In genomic region chr11:3849297-3849874, GRCh38 we compare ENCODE assay signal across 8 cellular contexts. TPM values are rescaled to one million over a fixed set of nuclear protein-coding genes. Genes with fewer than 3 reads are reported as not detected.
DNase-seq lines count a peak whose midpoint lies in the region; ATAC-seq and TF ChIP-seq lines count a peak whose summit lies in the region.

No MANE protein-coding gene starts in this region.

- intact Hi-C loops in activated CD4-positive, alpha-beta T cell treated with anti-CD3 and anti-CD28 coated beads for 36 hours (cut with DNase I, micrococcal nuclease), result loop anchor here (1.0 kb wide), 1 partner anchor 223 kb away; no protein-coding TSS in a partner anchor

- H3K27ac ChIP-seq in Karpas-422 (ENCODE audit: low read length), result no peak overlapping the region

- H3K4me1 Mint-ChIP-seq in activated CD4-positive, alpha-beta T cell treated with anti-CD3 and anti-CD28 coated beads for 36 hours, result peaks cover 43% of the 10 kb centered on the region
- peaks cover 6% of the 10 kb centered on the region for H3K4me1 Mint-ChIP-seq in mesothelial cell of epicardium

- ATAC-seq in activated CD4-positive, alpha-beta T cell treated with anti-CD3 and anti-CD28 coated beads for 36 hours, result peak; percentile 60
- ATAC-seq in HG03097 (IDR thresholded peaks at IDR 0.05; ENCODE audit: low FRiP score, unreplicated experiment), result no peak

- H3K9ac ChIP-seq in Karpas-422 (ENCODE audit: low read length), result no peak overlapping the region

- H4K20me1 ChIP-seq in Karpas-422 (ENCODE audit: insufficient read depth, low read depth, low read length), result no peaks in the 10 kb centered on the region

- H3K79me2 ChIP-seq in Karpas-422 (ENCODE audit: low read length), result no peaks in the 10 kb centered on the region

- no peaks in the 10 kb centered on the region for H3K9me2 ChIP-seq in Karpas-422 (replicated peaks; ENCODE audit: insufficient read depth, low read length)

- no peaks in the 10 kb centered on the region for H3K9me3 Mint-ChIP-seq in activated CD4-positive, alpha-beta T cell treated with anti-CD3 and anti-CD28 coated beads for 36 hours (ENCODE audit: low read depth)
- no peaks in the 10 kb centered on the region for H3K9me3 Mint-ChIP-seq in mesothelial cell of epicardium

- H3K4me3 Mint-ChIP-seq in activated CD4-positive, alpha-beta T cell treated with anti-CD3 and anti-CD28 coated beads for 36 hours, result no peak overlapping the region
- H3K4me3 Mint-ChIP-seq in mesothelial cell of epicardium, result no peak overlapping the region

- H3K27ac Mint-ChIP-seq in activated CD4-positive, alpha-beta T cell treated with anti-CD3 and anti-CD28 coated beads for 36 hours, result peak overlapping the region; percentile 1
- no peak overlapping the region for H3K27ac Mint-ChIP-seq in mesothelial cell of epicardium

- no peaks in the 10 kb centered on the region for H3K27me3 Mint-ChIP-seq in activated CD4-positive, alpha-beta T cell treated with anti-CD3 and anti-CD28 coated beads for 36 hours
- H3K27me3 Mint-ChIP-seq in mesothelial cell of epicardium (ENCODE audit: low read depth), result no peaks in the 10 kb centered on the region

- H3K4me1 ChIP-seq in Karpas-422 (ENCODE audit: low read length), result peaks cover 12% of the 10 kb centered on the region

- H3K9me3 ChIP-seq in Karpas-422 (ENCODE audit: low read length), result no peaks in the 10 kb centered on the region

- POLR2A ChIA-PET in activated CD4-positive, alpha-beta T cell treated with anti-CD3 and anti-CD28 coated beads for 36 hours (lab: Charles Lee), result interaction anchor here (0.6 to 2.2 kb wide), 6 partner anchors 8 to 254 kb away, joined by 4 to 9 read pairs (median 4); partner anchors contain the start of gene RHOG

- H3K36me3 ChIP-seq in Karpas-422 (ENCODE audit: insufficient read depth, low read length), result no peaks in the 10 kb centered on the region

- H3K4me3 ChIP-seq in Karpas-422 (ENCODE audit: low read length), result no peak overlapping the region

- H3K4me2 ChIP-seq in Karpas-422 (ENCODE audit: low read depth, low read length, poor library complexity, severe bottlenecking), result no peak overlapping the region

- H3K27me3 ChIP-seq in Karpas-422 (ENCODE audit: low read length), result no peaks in the 10 kb centered on the region

- peak; percentile 60 for DNase-seq in activated CD4-positive, alpha-beta T cell treated with anti-CD3 and anti-CD28 coated beads for 36 hours
- DNase-seq in activated CD4-positive, alpha-beta T cell treated with anti-CD3 and anti-CD28 coated beads for 1 hour, result no peak
- peak; percentile 84 for DNase-seq in Karpas-422
- peak; percentile 43 for DNase-seq in SKM-1 treated with dmso at 0.1 percent for 144 hours (lab: John Stamatoyannopoulos, UW; ENCODE audit: unreplicated experiment)
- DNase-seq in dermis blood vessel endothelial cell, result peak; percentile 65
- DNase-seq in mesothelial cell of epicardium (ENCODE audit: low spot score in 2 of 2, unreplicated experiment in 2 of 2), result no peak
- DNase-seq in 8988T, result no peak

- TF ChIP-seq CTCF in mesothelial cell of epicardium (IDR thresholded peaks at IDR 0.05; ENCODE audit: unreplicated experiment), result peak; percentile 60

- CTCF ChIA-PET in activated CD4-positive, alpha-beta T cell treated with anti-CD3 and anti-CD28 coated beads for 36 hours (lab: Charles Lee), result interaction anchor here (0.6 to 11.0 kb wide), 47 partner anchors 8 to 266 kb away, joined by 3 to 299 read pairs (median 5); partner anchors contain the start of gene RHOG

- no peak overlapping the region for H2AFZ ChIP-seq in Karpas-422 (ENCODE audit: low read length)

- no peaks in the 10 kb centered on the region for H3K36me3 Mint-ChIP-seq in activated CD4-positive, alpha-beta T cell treated with anti-CD3 and anti-CD28 coated beads for 36 hours (ENCODE audit: low read depth)
- H3K36me3 Mint-ChIP-seq in mesothelial cell of epicardium, result no peaks in the 10 kb centered on the region

RNA-seq across cellular contexts. Expression of gene STIM1, which starts 6.1 kb away (rescaled TPM):
- 10 to 100 TPM; 60.0 to 62.6 TPM for total RNA-seq in activated CD4-positive, alpha-beta T cell treated with anti-CD3 and anti-CD28 coated beads for 36 hours
- total RNA-seq in Karpas-422 (2014; rRNA removed; shearing (Covaris generic); ENCODE audit: low replicate concordance), result 9.0 and 17.0 TPM in 2 replicates
- 31.5 and 39.3 TPM in 2 replicates for total RNA-seq in dermis blood vessel endothelial cell
- total RNA-seq in mesothelial cell of epicardium, result 41.2 to 43.9 TPM (median 43.7 TPM) in 3 replicates

RNA-seq across cellular contexts. Expression of gene RHOG, which starts 8.6 kb away (rescaled TPM):
- total RNA-seq in activated CD4-positive, alpha-beta T cell treated with anti-CD3 and anti-CD28 coated beads for 36 hours, result 100 to 1,000 TPM; 157 to 180 TPM
- 54.6 and 68.5 TPM in 2 replicates for total RNA-seq in Karpas-422 (2014; rRNA removed; shearing (Covaris generic); ENCODE audit: low replicate concordance)
- total RNA-seq in dermis blood vessel endothelial cell (19.2 and 25.5 TPM in 2 replicates), mesothelial cell of epicardium (23.8 to 24.7 TPM (median 24.2 TPM) in 3 replicates)

RNA-seq across cellular contexts. Expression of gene PGAP2, which starts 41.0 kb away (rescaled TPM):
- total RNA-seq in activated CD4-positive, alpha-beta T cell treated with anti-CD3 and anti-CD28 coated beads for 36 hours, result 10 to 100 TPM; 33.6 to 39.2 TPM
- 27.0 and 43.2 TPM in 2 replicates for total RNA-seq in Karpas-422 (2014; rRNA removed; shearing (Covaris generic); ENCODE audit: low replicate concordance)
- total RNA-seq in dermis blood vessel endothelial cell, result 7.3 and 10.2 TPM in 2 replicates
- 43.2 to 47.6 TPM (median 47.4 TPM) in 3 replicates for total RNA-seq in mesothelial cell of epicardium

RNA-seq across cellular contexts. Expression of gene NUP98, which starts 52.0 kb away (rescaled TPM):
- total RNA-seq in activated CD4-positive, alpha-beta T cell treated with anti-CD3 and anti-CD28 coated beads for 36 hours, result 100 to 1,000 TPM in 1 of 2 experiments, 10 to 100 TPM in 1; 96.0 to 134 TPM
- 123 and 124 TPM in 2 replicates for total RNA-seq in Karpas-422 (2014; rRNA removed; shearing (Covaris generic); ENCODE audit: low replicate concordance)
- total RNA-seq in dermis blood vessel endothelial cell, result 110 and 151 TPM in 2 replicates
- 82.6 to 85.4 TPM (median 83.3 TPM) in 3 replicates for total RNA-seq in mesothelial cell of epicardium

Comparison
In these comparisons a context has a peak if more than half of its experiments do, and no peak if none do; other contexts are left out.
1. DNase-seq: peak in activated CD4-positive, alpha-beta T cell treated with anti-CD3 and anti-CD28 coated beads for 36 hours (single experiment), Karpas-422 (single experiment), SKM-1 treated with dmso at 0.1 percent for 144 hours (single experiment) and dermis blood vessel endothelial cell (single experiment); none in activated CD4-positive, alpha-beta T cell treated with anti-CD3 and anti-CD28 coated beads for 1 hour (single experiment), mesothelial cell of epicardium (0 of 2) and 8988T (single experiment).